8 cellular contexts compared by ENCODE assay signal in the genomic region with DNA sequence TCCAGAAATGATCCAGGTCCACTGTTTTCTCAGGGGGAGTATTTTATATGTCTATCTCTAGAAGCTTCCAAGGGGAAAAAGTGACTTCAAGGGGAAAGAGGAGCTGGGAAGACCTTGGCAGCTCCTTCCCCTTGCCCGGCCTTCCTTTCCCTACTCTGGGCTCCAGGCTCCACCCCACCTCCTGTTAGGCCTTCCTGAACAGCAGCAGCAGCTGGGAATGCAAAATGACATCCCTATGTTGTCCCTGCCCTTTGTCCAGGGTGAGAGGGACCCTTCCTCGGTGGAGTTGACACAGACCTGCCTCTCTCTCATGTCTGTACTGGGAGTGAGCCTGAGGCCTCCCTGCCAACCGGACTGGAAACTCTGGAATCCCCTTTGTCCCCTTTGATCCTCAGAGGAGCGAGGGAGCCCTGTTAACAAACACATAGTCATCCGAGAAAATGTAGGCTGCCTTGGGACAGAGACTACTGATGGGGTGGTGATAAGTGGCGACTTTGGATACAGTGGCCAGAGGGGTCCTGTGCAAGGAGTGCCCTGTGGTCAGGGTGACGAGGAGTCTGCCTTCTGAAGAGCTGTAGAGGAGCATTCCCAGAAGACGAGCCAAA. TPM values are rescaled to one million over a fixed set of nuclear protein-coding genes. Genes with fewer than 3 reads are reported as not detected.
DNase-seq lines count a peak whose midpoint lies in the region; ATAC-seq and TF ChIP-seq lines count a peak whose summit lies in the region.

No MANE protein-coding gene starts in this region.

- H3K27me3 ChIP-seq in right atrium auricular region, result no peaks in the 10 kb centered on the region

- no peaks in the 10 kb centered on the region for H3K9me3 ChIP-seq in right atrium auricular region

- peaks cover 97% of the 10 kb centered on the region for H3K4me1 Mint-ChIP-seq in WTC11

- POLR2A ChIA-PET in WTC11 (lab: Charles Lee), result interaction anchor here (0.9 to 11.6 kb wide), 7 partner anchors 10 to 71 kb away, joined by 3 to 502 read pairs (median 38); partner anchors contain the start of genes MALAT1 and NEAT1

- peak overlapping the region; percentile 100 for H3K27ac Mint-ChIP-seq in WTC11

- H3K4me3 Mint-ChIP-seq in WTC11, result peak overlapping the region; percentile 24

- H3K4me3 ChIP-seq in right atrium auricular region, result peak overlapping the region in 1 of 2 donors; percentile 7

- intact Hi-C loops in sciatic nerve (cut with DNase I), result no loop called here

- peak overlapping the region; percentile 95 to 100 for H3K27ac ChIP-seq in right atrium auricular region

- ATAC-seq in WTC11, result no peak
- ATAC-seq in sciatic nerve, result no peak
- no peak for ATAC-seq in HG02973 (IDR thresholded peaks at IDR 0.05; ENCODE audit: unreplicated experiment)

- no peak for TF ChIP-seq CTCF in WTC11 (IDR thresholded peaks at IDR 0.05)
- TF ChIP-seq CTCF in right atrium auricular region (IDR thresholded peaks at IDR 0.05), result no peak

- peak; percentile 92 for DNase-seq in ELF-1 (ENCODE audit: low read depth, low spot score)
- no peak for DNase-seq in WTC11 (ENCODE audit: low spot score)
- DNase-seq in right atrium auricular region (ENCODE audit: low spot score), result no peak
- DNase-seq in sciatic nerve (ENCODE audit: low spot score), result peak; percentile 64
- no peak for DNase-seq in NCI-H2029 (lab: John Stamatoyannopoulos, UW)
- no peak for DNase-seq in KG1 (lab: John Stamatoyannopoulos, UW)
- DNase-seq in activated naive CD4-positive, alpha-beta T cell treated with anti-CD3 and anti-CD28 coated beads, Interleukin-2, amount 50 U/mL, for 16 hours, result no peak

- CTCF ChIA-PET in WTC11 (lab: Charles Lee), result interaction anchor here (0.6 to 8.9 kb wide), 12 partner anchors 7 to 333 kb away, joined by 3 to 129 read pairs (median 14); partner anchors contain the start of genes FAM89B and NEAT1

- H3K36me3 ChIP-seq in right atrium auricular region, result no peaks in the 10 kb centered on the region

- peaks cover 4% of the 10 kb centered on the region for H3K27me3 Mint-ChIP-seq in WTC11 (ENCODE audit: low read depth)

- peaks cover 0 to 97% of the 10 kb centered on the region in 2 donors for H3K4me1 ChIP-seq in right atrium auricular region

- H3K36me3 Mint-ChIP-seq in WTC11, result no peaks in the 10 kb centered on the region

- no peaks in the 10 kb centered on the region for H3K9me3 Mint-ChIP-seq in WTC11

TF ChIP-seq in WTC11, 78 proteins besides CTCF, POLR2A, EP300 and RAD21:
- TF ChIP-seq ZNF219 (CRISPR knock-in tag; IDR thresholded peaks at IDR 0.05; ENCODE audit: borderline replicate concordance), result no peak
- no peak for TF ChIP-seq NR2C2 (CRISPR knock-in tag; IDR thresholded peaks at IDR 0.05)
- TF ChIP-seq ZNF512 (CRISPR knock-in tag; IDR thresholded peaks at IDR 0.05; ENCODE audit: borderline replicate concordance), result no peak
- TF ChIP-seq, protein P1, sequence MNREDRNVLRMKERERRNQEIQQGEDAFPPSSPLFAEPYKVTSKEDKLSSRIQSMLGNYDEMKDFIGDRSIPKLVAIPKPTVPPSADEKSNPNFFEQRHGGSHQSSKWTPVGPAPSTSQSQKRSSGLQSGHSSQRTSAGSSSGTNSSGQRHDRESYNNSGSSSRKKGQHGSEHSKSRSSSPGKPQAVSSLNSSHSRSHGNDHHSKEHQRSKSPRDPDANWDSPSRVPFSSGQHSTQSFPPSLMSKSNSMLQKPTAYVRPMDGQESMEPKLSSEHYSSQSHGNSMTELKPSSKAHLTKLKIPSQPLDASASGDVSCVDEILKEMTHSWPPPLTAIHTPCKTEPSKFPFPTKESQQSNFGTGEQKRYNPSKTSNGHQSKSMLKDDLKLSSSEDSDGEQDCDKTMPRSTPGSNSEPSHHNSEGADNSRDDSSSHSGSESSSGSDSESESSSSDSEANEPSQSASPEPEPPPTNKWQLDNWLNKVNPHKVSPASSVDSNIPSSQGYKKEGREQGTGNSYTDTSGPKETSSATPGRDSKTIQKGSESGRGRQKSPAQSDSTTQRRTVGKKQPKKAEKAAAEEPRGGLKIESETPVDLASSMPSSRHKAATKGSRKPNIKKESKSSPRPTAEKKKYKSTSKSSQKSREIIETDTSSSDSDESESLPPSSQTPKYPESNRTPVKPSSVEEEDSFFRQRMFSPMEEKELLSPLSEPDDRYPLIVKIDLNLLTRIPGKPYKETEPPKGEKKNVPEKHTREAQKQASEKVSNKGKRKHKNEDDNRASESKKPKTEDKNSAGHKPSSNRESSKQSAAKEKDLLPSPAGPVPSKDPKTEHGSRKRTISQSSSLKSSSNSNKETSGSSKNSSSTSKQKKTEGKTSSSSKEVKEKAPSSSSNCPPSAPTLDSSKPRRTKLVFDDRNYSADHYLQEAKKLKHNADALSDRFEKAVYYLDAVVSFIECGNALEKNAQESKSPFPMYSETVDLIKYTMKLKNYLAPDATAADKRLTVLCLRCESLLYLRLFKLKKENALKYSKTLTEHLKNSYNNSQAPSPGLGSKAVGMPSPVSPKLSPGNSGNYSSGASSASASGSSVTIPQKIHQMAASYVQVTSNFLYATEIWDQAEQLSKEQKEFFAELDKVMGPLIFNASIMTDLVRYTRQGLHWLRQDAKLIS (CRISPR knock-in tag; IDR thresholded peaks at IDR 0.05; ENCODE audit: borderline replicate concordance), result no peak
- no peak for TF ChIP-seq JUN (CRISPR knock-in tag; IDR thresholded peaks at IDR 0.05)

RNA-seq across cellular contexts. Expression of gene MALAT1, which starts 9.0 kb away (rescaled TPM):
- total RNA-seq in WTC11 (2021), result 1,830 to 2,350 TPM (median 2,261 TPM) in 3 replicates
- total RNA-seq in right atrium auricular region, result 1,000 to 10,000 TPM; 2,120 to 2,577 TPM
- total RNA-seq in sciatic nerve, result 14,857 TPM

RNA-seq across cellular contexts. Expression of gene SCYL1, which starts 35.1 kb away (rescaled TPM):
- total RNA-seq in WTC11 (2021), result 69.6 to 76.8 TPM (median 73.0 TPM) in 3 replicates
- total RNA-seq in right atrium auricular region, result 10 to 100 TPM; 71.8 to 89.7 TPM
- total RNA-seq in sciatic nerve, result 64.0 TPM

Comparison
In these comparisons a context has a peak if more than half of its experiments do, and no peak if none do; other contexts are left out.
1. DNase-seq: peak in ELF-1 (single experiment) and sciatic nerve (single experiment); none in WTC11 (single experiment), right atrium auricular region (single experiment), NCI-H2029 (single experiment), KG1 (single experiment) and activated naive CD4-positive, alpha-beta T cell treated with anti-CD3 and anti-CD28 coated beads, Interleukin-2, amount 50 U/mL, for 16 hours (single experiment).